In genomic region chr3:139117136-139117675, GRCh38 we compare ENCODE assay signal across 13 cellular contexts.
DNase-seq lines count a peak whose midpoint lies in the region; ATAC-seq, FAIRE-seq and TF ChIP-seq lines count a peak whose summit lies in the region.
"Had no signal": no experiment of that assay in that cellular context is flagged by ENCODE, and none has a peak within 500 bp of the region (broad histone marks: within the 10 kb centered on the region; RNA-seq: fewer than 3 reads in every experiment).

No MANE protein-coding gene starts in this region.

- no peak for TF ChIP-seq RAD21 in K562 (CRISPR knock-in tag; conservative IDR thresholded peaks at IDR 0.05 in 1 of 2, IDR thresholded peaks at IDR 0.05 in 1 of 2)

- WGBS in K562 (ENCODE audit: insufficient coverage, low coverage, missing lambda C conversion rate), result 33% methylated on average over 1 of the region's 1 CpG

- BruUV-seq in K562 (replicated peaks; lab: Mats Ljungman, UMichigan), result no TSS peak

- no peaks in the 10 kb centered on the region for H3K36me3 Mint-ChIP-seq in CD4-positive, alpha-beta T cell (ENCODE audit: low read depth)

- no peaks in the 10 kb centered on the region for H3K9me3 ChIP-seq in CD4-positive, alpha-beta T cell (ENCODE audit: control insufficient read depth, low read length)
- H3K9me3 ChIP-seq in K562 (replicated peaks; ENCODE audit: control insufficient read depth, insufficient read depth, low read depth, low read length) (no peaks in the 10 kb centered on the region), mucosa of descending colon (no peaks in the 10 kb centered on the region)
- H3K9me3 ChIP-seq: left lung had no signal

- no peak for TF ChIP-seq CTCF in CD4-positive, alpha-beta T cell (IDR thresholded peaks at IDR 0.05)
- no peak for TF ChIP-seq CTCF in K562 (IDR thresholded peaks at IDR 0.05 in 2 of 3, conservative IDR thresholded peaks at IDR 0.05 in 1 of 3; ENCODE audit: insufficient read depth in 2 of 3, low read depth in 1 of 3, low read length in 3 of 3)
- no peak for TF ChIP-seq CTCF in mucosa of descending colon (IDR thresholded peaks at IDR 0.05)

- in situ Hi-C loops in K562 (cut with MboI), result no loop called here

- TF ChIP-seq EP300 in K562 (IDR thresholded peaks at IDR 0.05; ENCODE audit: low read length), result no peak

- H3K27me3 Mint-ChIP-seq in CD4-positive, alpha-beta T cell, result peaks cover 18% of the 10 kb centered on the region

- intact Hi-C loops in CD4-positive, alpha-beta T cell (cut with DNase I, micrococcal nuclease), result loop anchor here in 1 of 2 experiments (10.0 kb wide), 1 partner anchor 1748 kb away; no protein-coding TSS in a partner anchor
- intact Hi-C loops in K562 (cut with micrococcal nuclease), result no loop called here
- intact Hi-C loops in mucosa of descending colon (cut with DNase I, micrococcal nuclease), result no loop called here

- H3K4me1 ChIP-seq in K562 (replicated peaks in 1 of 2; ENCODE audit: control insufficient read depth in 2 of 2, insufficient read depth in 2 of 2, low read length in 2 of 2) (peaks cover 16 to 29% of the 10 kb centered on the region in 2 experiments), mucosa of descending colon (ENCODE audit: low read depth) (peaks cover 31% of the 10 kb centered on the region)

- no peak overlapping the region for H3K4me2 ChIP-seq in K562 (ENCODE audit: insufficient read depth, low read length)

- H3K9ac ChIP-seq in K562 (ENCODE audit: insufficient read depth in 1 of 2, low read depth in 2 of 2, low read length in 2 of 2), result no peak overlapping the region

- H3K36me3 ChIP-seq in K562 (ENCODE audit: control insufficient read depth, insufficient read depth, low read length), result no peaks in the 10 kb centered on the region
- H3K36me3 ChIP-seq in mucosa of descending colon (ENCODE audit: low read depth), result no peaks in the 10 kb centered on the region
- H3K36me3 ChIP-seq: left lung had no signal

- POLR2A ChIA-PET in CD4-positive, alpha-beta T cell (lab: Charles Lee), result no interaction called here
- POLR2A ChIA-PET in K562 (lab: Yijun Ruan, JAX), result interaction anchor here (0.8 to 1.2 kb wide), 2 partner anchors 68 to 237 kb away, joined by 3 read pairs; no protein-coding TSS in a partner anchor

- H3K79me2 ChIP-seq in K562 (ENCODE audit: control insufficient read depth, insufficient read depth, low read length), result no peaks in the 10 kb centered on the region

- CTCF ChIA-PET in CD4-positive, alpha-beta T cell (lab: Charles Lee), result no interaction called here
- CTCF ChIA-PET in K562 (lab: Yijun Ruan, JAX; ENCODE audit: low intra/inter-chr PET ratio), result no interaction called here

- no peak overlapping the region for H3K4me3 Mint-ChIP-seq in CD4-positive, alpha-beta T cell

- no peak overlapping the region for H3K4me3 ChIP-seq in K562
- H3K4me3 ChIP-seq in mucosa of descending colon, result no peak overlapping the region
- H3K4me3 ChIP-seq: left lung had no signal

- no peak overlapping the region for H3K27ac ChIP-seq in CD4-positive, alpha-beta T cell (ENCODE audit: low read depth, low read length)
- no peak overlapping the region for H3K27ac ChIP-seq in K562 (ENCODE audit: extremely low read depth, low read depth, low read length)
- H3K27ac ChIP-seq: left lung had no signal

- H3K9me1 ChIP-seq in K562 (ENCODE audit: control insufficient read depth, insufficient read depth, low read length), result no peaks in the 10 kb centered on the region

- peak; percentile 36 for ATAC-seq in CD4-positive, alpha-beta T cell (ENCODE audit: poor library complexity)
- ATAC-seq in K562, result 0 out of 3 replicates have a peak, but pooled peaks have one; percentile 8
- ATAC-seq in mucosa of descending colon, result peak; percentile 82
- no peak for ATAC-seq in HG03378 (IDR thresholded peaks at IDR 0.05; ENCODE audit: unreplicated experiment)
- no peak for ATAC-seq in GM18505 (IDR thresholded peaks at IDR 0.05; ENCODE audit: unreplicated experiment)
- ATAC-seq: left lung had no signal

- no peaks in the 10 kb centered on the region for H3K27me3 ChIP-seq in CD4-positive, alpha-beta T cell (ENCODE audit: control insufficient read depth, insufficient read depth, low read length)
- H3K27me3 ChIP-seq in K562 (ENCODE audit: control insufficient read depth in 2 of 2, insufficient read depth in 2 of 2, low read length in 2 of 2), result no peaks in the 10 kb centered on the region
- H3K27me3 ChIP-seq: left lung had no signal

- TF ChIP-seq POLR2A in K562 (conservative IDR thresholded peaks at IDR 0.05), result no peak
- no peak for TF ChIP-seq POLR2A in GM18505 (IDR thresholded peaks at IDR 0.05; ENCODE audit: borderline replicate concordance, extremely low read depth, insufficient read depth, insufficient read length)

- no peaks in the 10 kb centered on the region for H3K9me3 Mint-ChIP-seq in CD4-positive, alpha-beta T cell

- H3K27ac Mint-ChIP-seq in CD4-positive, alpha-beta T cell, result no peak overlapping the region

- no peak for DNase-seq in CD4-positive, alpha-beta T cell
- DNase-seq in HTR-8/SVneo (ENCODE audit: insufficient read length, low spot score) (no peak), K562 (ENCODE audit: extremely low read depth in 1 of 4, low spot score in 3 of 4) (no peak), mucosa of descending colon (peak in 1 of 3 donors; percentile 55), hippocampal formation (lab: John Stamatoyannopoulos, UW) (no peak)
- DNase-seq: left lung; occipital lobe; stimulated activated CD4-positive, alpha-beta T cell treated with anti-CD3 and anti-CD28 coated beads, Interleukin-2, amount 100 ng/mL, for 24 hours; stimulated activated naive CD4-positive, alpha-beta T cell treated with Interleukin-2 at 50 U/mL for 16 hours had no signal

- H4K20me1 ChIP-seq in K562 (replicated peaks; ENCODE audit: control insufficient read depth, insufficient read depth, low read length), result no peaks in the 10 kb centered on the region

- no peaks in the 10 kb centered on the region for H3K4me1 Mint-ChIP-seq in CD4-positive, alpha-beta T cell (ENCODE audit: low read depth)

- FAIRE-seq in HTR-8/SVneo (lab: Jason Lieb, UNC), result peak; percentile 20
- peak; percentile 57 for FAIRE-seq in K562 (lab: Jason Lieb, UNC)
- FAIRE-seq: GM12892, H54 had no signal

- peak overlapping the region; percentile 35; the same call in 1 of the 2 replicates for H2AFZ ChIP-seq in K562 (ENCODE audit: low read depth, low read length)

TF ChIP-seq in K562, 482 proteins besides CTCF, POLR2A, EP300 and RAD21:
- TF ChIP-seq NFRKB (IDR thresholded peaks at IDR 0.05; ENCODE audit: low read depth), result no peak
- peak; percentile 75 for TF ChIP-seq EGR1 (conservative IDR thresholded peaks at IDR 0.05)
- TF ChIP-seq CEBPG (CRISPR knock-in tag; IDR thresholded peaks at IDR 0.05), result no peak
- TF ChIP-seq CEBPG (tag; conservative IDR thresholded peaks at IDR 0.05 in 1 of 2, IDR thresholded peaks at IDR 0.05 in 1 of 2), result peak in 1 of 2 experiments; percentile 57; a peak in 1 of 4 replicates
TF ChIP-seq in K562: peak in this region for 2.

Comparison
In these comparisons a context has a peak if more than half of its experiments do, and no peak if none do; other contexts are left out.
1. ATAC-seq: peak in CD4-positive, alpha-beta T cell (single experiment), K562 (single experiment) and mucosa of descending colon (single experiment); none in HG03378 (single experiment) and GM18505 (single experiment).